ENCODE assay signal across 1 cellular context in genomic region chr19:47102561-47103135, GRCh38.
TF ChIP-seq lines count a peak whose summit lies in the region.

No MANE protein-coding gene starts in this region.

TF ChIP-seq in WTC11, 78 proteins besides CTCF, POLR2A, EP300 and RAD21 (continued from another document):
- TF ChIP-seq PRDM15 (CRISPR knock-in tag; IDR thresholded peaks at IDR 0.05): no peak
TF ChIP-seq in WTC11: peak in this region for 0.
